Comparison of ENCODE assay signal across 7 cellular contexts in the genomic region with DNA sequence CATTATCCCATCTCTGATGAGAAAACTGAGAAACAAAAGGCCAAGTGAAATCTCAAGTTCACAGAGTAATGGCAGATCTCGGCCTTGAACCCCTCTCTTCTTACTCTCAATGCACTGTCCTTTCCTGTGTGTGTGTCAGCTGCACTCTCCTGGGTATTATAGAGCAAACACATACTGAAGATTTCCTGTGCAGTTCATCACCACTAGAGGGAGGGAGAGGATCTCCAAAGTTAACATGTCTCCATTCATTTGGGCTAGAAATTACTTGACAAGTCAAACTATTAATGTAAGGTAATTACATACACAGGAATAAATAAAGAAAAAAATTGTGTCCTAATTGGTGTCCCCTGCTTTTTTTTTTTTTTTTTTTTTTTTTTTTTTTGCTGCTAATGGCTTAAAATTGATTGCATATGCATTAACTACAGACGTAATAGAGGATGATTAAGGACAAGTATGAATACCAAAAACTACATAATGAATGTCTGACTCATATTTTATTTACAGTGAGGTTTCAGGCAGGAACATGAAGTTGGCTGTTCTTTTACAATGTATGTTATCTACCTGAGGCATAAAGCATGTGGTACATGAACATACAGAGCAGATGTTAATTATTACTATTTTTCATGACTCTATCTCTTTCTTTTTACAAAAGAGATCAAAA.
A peak's percentile ranks its signal among the peaks of the same experiment; 100 is the strongest.
DNase-seq lines count a peak whose midpoint lies in the region; ATAC-seq and TF ChIP-seq lines count a peak whose summit lies in the region.

No MANE protein-coding gene starts in this region.

- no peak overlapping the region for H2AFZ ChIP-seq in smooth muscle cell (ENCODE audit: low read depth)

- no peaks in the 10 kb centered on the region for H3K9me3 Mint-ChIP-seq in activated CD8-positive, alpha-beta T cell treated with anti-CD3 and anti-CD28 coated beads, Interleukin-2, amount 10 ng/mL, durations not matched to agents 7 days and 5 days (ENCODE audit: insufficient read depth)

- no peaks in the 10 kb centered on the region for H3K27me3 ChIP-seq in smooth muscle cell (ENCODE audit: low read depth)

- CTCF ChIA-PET in activated CD8-positive, alpha-beta T cell treated with anti-CD3 and anti-CD28 coated beads, Interleukin-2, amount 10 ng/mL, durations not matched to agents 7 days and 5 days (lab: Charles Lee): interaction anchor here (1.0 to 1.6 kb wide), 3 partner anchors 8 to 1317 kb away, joined by 4 to 10 read pairs (median 5); no protein-coding TSS in a partner anchor

- POLR2A ChIA-PET in activated CD8-positive, alpha-beta T cell treated with anti-CD3 and anti-CD28 coated beads, Interleukin-2, amount 10 ng/mL, durations not matched to agents 7 days and 5 days (lab: Charles Lee): no interaction called here

- H3K27me3 Mint-ChIP-seq in activated CD8-positive, alpha-beta T cell treated with anti-CD3 and anti-CD28 coated beads, Interleukin-2, amount 10 ng/mL, durations not matched to agents 7 days and 5 days (ENCODE audit: low read depth): peaks cover 8% of the 10 kb centered on the region

- ATAC-seq in GM19328 (IDR thresholded peaks at IDR 0.05; ENCODE audit: unreplicated experiment) (peak; percentile 81), HG03135 (IDR thresholded peaks at IDR 0.05; ENCODE audit: unreplicated experiment) (peak; percentile 81), left ventricle myocardium superior (peak; percentile 58)
- peak; percentile 90 for ATAC-seq in activated CD8-positive, alpha-beta T cell treated with anti-CD3 and anti-CD28 coated beads, Interleukin-2, amount 10 ng/mL, durations not matched to agents 7 days and 5 days

- no peak overlapping the region for H3K9ac ChIP-seq in smooth muscle cell (ENCODE audit: low read depth)

- no peak overlapping the region for H3K27ac Mint-ChIP-seq in activated CD8-positive, alpha-beta T cell treated with anti-CD3 and anti-CD28 coated beads, Interleukin-2, amount 10 ng/mL, durations not matched to agents 7 days and 5 days

- no peaks in the 10 kb centered on the region for H3K79me2 ChIP-seq in smooth muscle cell (ENCODE audit: low read depth)

- H3K4me3 ChIP-seq in smooth muscle cell: no peak overlapping the region

- H3K27ac ChIP-seq in smooth muscle cell (ENCODE audit: low read depth): no peak overlapping the region

- no peaks in the 10 kb centered on the region for H4K20me1 ChIP-seq in smooth muscle cell (ENCODE audit: low read depth)

- H3F3A ChIP-seq in smooth muscle cell (ENCODE audit: low read depth): no peaks in the 10 kb centered on the region

- no peak overlapping the region for H3K4me3 Mint-ChIP-seq in activated CD8-positive, alpha-beta T cell treated with anti-CD3 and anti-CD28 coated beads, Interleukin-2, amount 10 ng/mL, durations not matched to agents 7 days and 5 days

- H3K36me3 ChIP-seq in smooth muscle cell (ENCODE audit: low read depth): no peaks in the 10 kb centered on the region

- H3K4me1 Mint-ChIP-seq in activated CD8-positive, alpha-beta T cell treated with anti-CD3 and anti-CD28 coated beads, Interleukin-2, amount 10 ng/mL, durations not matched to agents 7 days and 5 days (ENCODE audit: low read depth): no peaks in the 10 kb centered on the region

- peak; percentile 79 for TF ChIP-seq CTCF in smooth muscle cell (IDR thresholded peaks at IDR 0.05; ENCODE audit: borderline replicate concordance, insufficient read depth, poor library complexity, severe bottlenecking)

- DNase-seq in Daoy (ENCODE audit: low read depth) (peak; percentile 56), NCI-H2196 (lab: John Stamatoyannopoulos, UW; ENCODE audit: unreplicated experiment) (peak; percentile 54), left ventricle myocardium superior (no peak), smooth muscle cell (lab: John Stamatoyannopoulos, UW; ENCODE audit: unreplicated experiment) (no peak)
- DNase-seq in activated CD8-positive, alpha-beta T cell treated with anti-CD3 and anti-CD28 coated beads, Interleukin-2, amount 10 ng/mL, durations not matched to agents 7 days and 5 days: peak; percentile 37

- H3K36me3 Mint-ChIP-seq in activated CD8-positive, alpha-beta T cell treated with anti-CD3 and anti-CD28 coated beads, Interleukin-2, amount 10 ng/mL, durations not matched to agents 7 days and 5 days (ENCODE audit: low read depth): no peaks in the 10 kb centered on the region

- H3K4me2 ChIP-seq in smooth muscle cell: no peak overlapping the region

- 53% methylated on average over 2 of the region's 2 CpGs for WGBS in smooth muscle cell (ENCODE audit: low lambda C conversion rate)

- H3K4me1 ChIP-seq in smooth muscle cell (ENCODE audit: low read depth): no peaks in the 10 kb centered on the region

- intact Hi-C loops in left ventricle myocardium superior (cut with micrococcal nuclease): loop anchor here (2.0 to 5.0 kb wide), 2 partner anchors 1134 to 1319 kb away; no protein-coding TSS in a partner anchor

- no peaks in the 10 kb centered on the region for H3K9me3 ChIP-seq in smooth muscle cell (replicated peaks; ENCODE audit: low read depth)

Comparison
In these comparisons a context has a peak if more than half of its experiments do, and no peak if none do; other contexts are left out.
1. DNase-seq: peak in Daoy (single experiment), NCI-H2196 (single experiment) and activated CD8-positive, alpha-beta T cell treated with anti-CD3 and anti-CD28 coated beads, Interleukin-2, amount 10 ng/mL, durations not matched to agents 7 days and 5 days (single experiment); none in left ventricle myocardium superior (single experiment) and smooth muscle cell (single experiment).
2. Peak in every context shown above with its lines, with median percentiles within 50 percentile points of each other: ATAC-seq.